In genomic region chr10:118026936-118027335, GRCh38 we compare ENCODE assay signal across 8 cellular contexts.
"Had no signal": no experiment of that assay in that cellular context is flagged by ENCODE, and none has a peak within 500 bp of the region (broad histone marks: within the 10 kb centered on the region; RNA-seq: fewer than 3 reads in every experiment).

No MANE protein-coding gene starts in this region.

- H3K9ac ChIP-seq: GM23248 had no signal

- H2AFZ ChIP-seq: GM23248 had no signal

- ATAC-seq: HCT116 had no signal

- H3K4me3 ChIP-seq: GM23248, HAP-1 had no signal

- H3K36me3 ChIP-seq: HAP-1 had no signal

- DNase-seq: GM23248, GOT3, H7, HFFc6, KG1 had no signal

- H3K27ac ChIP-seq: GM23248, HL-60 had no signal

- H3K9me3 ChIP-seq: HAP-1 had no signal
